15 cellular contexts compared by ENCODE assay signal in the genomic region with DNA sequence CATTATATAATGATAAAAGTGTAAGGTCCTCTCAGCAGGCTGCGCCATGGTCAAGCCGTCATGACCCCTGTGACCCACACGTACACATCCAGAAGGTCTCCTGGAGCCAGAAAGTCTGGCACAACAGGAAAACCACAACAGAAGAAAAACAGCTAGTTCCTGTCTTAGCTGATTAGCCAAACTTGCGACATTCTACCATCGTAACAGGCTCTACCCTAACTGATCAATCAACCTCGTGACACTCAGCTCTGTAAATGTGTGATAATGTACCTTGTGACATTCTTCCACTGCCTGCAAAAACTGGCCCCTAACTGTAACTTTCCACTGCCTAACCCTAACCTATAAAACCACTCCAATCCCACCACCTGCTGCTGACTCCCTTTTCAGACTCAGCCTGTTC.
"Had no signal": no experiment of that assay in that cellular context is flagged by ENCODE, and none has a peak within 500 bp of the region (broad histone marks: within the 10 kb centered on the region; RNA-seq: fewer than 3 reads in every experiment).

No MANE protein-coding gene starts in this region.

- H3K4me1 Mint-ChIP-seq: activated naive CD4-positive, alpha-beta T cell treated with anti-CD3 and anti-CD28 coated beads, Interleukin-2, amount 10 ng/mL, durations not matched to agents 7 days and 5 days; naive B cell had no signal

- DNase-seq: activated CD4-positive, alpha-beta T cell treated with anti-CD3 and anti-CD28 coated beads for 1 hour; activated CD4-positive, alpha-beta T cell treated with anti-CD3 and anti-CD28 coated beads, Interleukin-2, amount 50 U/mL, for 4 hours; activated naive CD4-positive, alpha-beta T cell treated with anti-CD3 and anti-CD28 coated beads, Interleukin-2, amount 10 ng/mL, durations not matched to agents 7 days and 5 days; erythroblast; gastrocnemius medialis; islet precursor cell; naive B cell; ovary; right lobe of liver; trophoblast cell had no signal

- H3K4me3 ChIP-seq: gastrocnemius medialis, lung, ovary, right lobe of liver, smooth muscle cell, suprapubic skin had no signal

- FAIRE-seq: astrocyte had no signal

- ATAC-seq: gastrocnemius medialis, right lobe of liver had no signal

- H3K27ac Mint-ChIP-seq: activated naive CD4-positive, alpha-beta T cell treated with anti-CD3 and anti-CD28 coated beads, Interleukin-2, amount 10 ng/mL, durations not matched to agents 7 days and 5 days; naive B cell; stimulated activated naive CD8-positive, alpha-beta T cell treated with anti-CD3 and anti-CD28 coated beads, Interleukin-15, Interleukin-2, amounts not matched to agents 100 ng/mL and 50 ng/mL, for 24 hours had no signal

- H3K36me3 ChIP-seq: gastrocnemius medialis, ovary, right lobe of liver, suprapubic skin had no signal

- H3K36me3 Mint-ChIP-seq: activated naive CD4-positive, alpha-beta T cell treated with anti-CD3 and anti-CD28 coated beads, Interleukin-2, amount 10 ng/mL, durations not matched to agents 7 days and 5 days; naive B cell had no signal

- H3K4me3 Mint-ChIP-seq: activated naive CD4-positive, alpha-beta T cell treated with anti-CD3 and anti-CD28 coated beads, Interleukin-2, amount 10 ng/mL, durations not matched to agents 7 days and 5 days; naive B cell; stimulated activated naive CD8-positive, alpha-beta T cell treated with anti-CD3 and anti-CD28 coated beads, Interleukin-15, Interleukin-2, amounts not matched to agents 100 ng/mL and 50 ng/mL, for 24 hours had no signal

- H3K27me3 Mint-ChIP-seq: activated naive CD4-positive, alpha-beta T cell treated with anti-CD3 and anti-CD28 coated beads, Interleukin-2, amount 10 ng/mL, durations not matched to agents 7 days and 5 days; naive B cell; stimulated activated naive CD8-positive, alpha-beta T cell treated with anti-CD3 and anti-CD28 coated beads, Interleukin-15, Interleukin-2, amounts not matched to agents 100 ng/mL and 50 ng/mL, for 24 hours had no signal

- H3K27me3 ChIP-seq: gastrocnemius medialis, ovary, right lobe of liver, suprapubic skin had no signal
